ENCODE assay signal across 8 cellular contexts in the genomic region with DNA sequence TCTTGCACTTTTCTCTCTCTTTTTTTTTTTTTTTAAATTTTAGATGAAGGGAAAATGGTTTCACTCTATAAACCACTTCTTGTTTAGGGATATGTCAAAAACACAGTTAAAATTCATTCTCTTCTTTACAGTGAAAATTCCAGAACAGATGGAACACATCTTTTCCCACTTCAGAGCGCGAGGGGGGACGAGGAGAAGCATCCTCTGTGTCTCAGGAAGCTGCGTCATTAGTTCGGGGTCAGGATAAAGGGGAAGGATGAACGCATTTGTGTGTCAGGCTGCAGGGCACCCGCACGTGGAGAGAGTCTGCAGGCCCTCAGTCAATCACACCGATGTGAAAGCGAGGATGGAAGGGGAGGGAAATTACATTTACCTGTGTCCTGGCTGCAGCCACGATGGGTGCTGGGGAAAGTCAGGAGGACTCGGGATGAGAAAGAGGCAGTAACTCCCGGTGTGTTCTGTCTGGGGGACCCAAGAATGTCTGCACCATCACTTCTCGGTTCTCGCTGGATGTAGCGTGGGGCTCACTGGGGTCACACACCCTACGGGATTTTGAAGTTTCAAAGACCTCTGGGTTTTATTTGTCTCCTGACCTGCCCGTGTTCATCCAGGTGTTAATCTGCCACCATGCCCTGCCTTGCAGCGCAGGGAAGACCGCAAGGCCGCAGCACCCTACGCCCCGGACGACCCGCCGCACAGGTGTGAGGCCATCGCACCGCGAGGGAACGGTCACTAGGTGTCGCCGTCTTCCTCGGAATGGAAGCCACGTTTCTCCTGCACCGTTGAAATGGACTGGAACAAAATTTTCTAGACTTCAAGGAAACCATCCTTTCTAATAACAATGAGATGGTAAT.
DNase-seq lines count a peak whose midpoint lies in the region; ATAC-seq and TF ChIP-seq lines count a peak whose summit lies in the region.

No MANE protein-coding gene starts in this region.

- H3K4me1 ChIP-seq in RWPE2 (ENCODE audit: insufficient read depth, poor library complexity, severe bottlenecking) (no peaks in the 10 kb centered on the region), upper lobe of right lung (peaks cover 7% of the 10 kb centered on the region)

- intact Hi-C loops in posterior cingulate gyrus (cut with DNase I): loop anchor here (1.0 to 5.0 kb wide), 3 partner anchors 538 to 1528 kb away; no protein-coding TSS in a partner anchor
- intact Hi-C loops in upper lobe of right lung (cut with DNase I): no loop called here

- ATAC-seq in HG02938 (IDR thresholded peaks at IDR 0.05; ENCODE audit: unreplicated experiment) (peak; percentile 78), RWPE2 (ENCODE audit: low read depth) (peak; percentile 86), upper lobe of right lung (peak; percentile 87)

- no peaks in the 10 kb centered on the region for H3K27me3 ChIP-seq in RWPE2 (ENCODE audit: insufficient read depth, poor library complexity, severe bottlenecking)
- no peaks in the 10 kb centered on the region for H3K27me3 ChIP-seq in upper lobe of right lung

- no peak overlapping the region for H3K4me3 ChIP-seq in RWPE2 (ENCODE audit: severe bottlenecking)
- no peak overlapping the region for H3K4me3 ChIP-seq in upper lobe of right lung

- H3K27me3 Mint-ChIP-seq in glutamatergic neuron (ENCODE audit: unreplicated experiment): no peaks in the 10 kb centered on the region

- H3K27ac ChIP-seq in RWPE2 (ENCODE audit: poor library complexity, severe bottlenecking) (no peak overlapping the region), upper lobe of right lung (no peak overlapping the region)

- H3K9me3 ChIP-seq in RWPE2 (ENCODE audit: severe bottlenecking) (no peaks in the 10 kb centered on the region), upper lobe of right lung (no peaks in the 10 kb centered on the region)

- H3K4me1 Mint-ChIP-seq in glutamatergic neuron (ENCODE audit: low read depth, unreplicated experiment): peaks cover 19% of the 10 kb centered on the region

- H3K36me3 Mint-ChIP-seq in glutamatergic neuron (ENCODE audit: unreplicated experiment): no peaks in the 10 kb centered on the region

- DNase-seq in NCI-H1436 (lab: John Stamatoyannopoulos, UW) (peak; percentile 31), NCI-H1436 treated with DMSO at 0.1 percent for 48 hours (lab: John Stamatoyannopoulos, UW) (no peak), RWPE2 (ENCODE audit: low spot score) (no peak), activated gamma-delta T cell (lab: John Stamatoyannopoulos, UW) (peak; percentile 35), glutamatergic neuron (peak; percentile 84), posterior cingulate gyrus (peak; percentile 35 to 95 (median 76)), upper lobe of right lung (peak; percentile 84)

- peaks cover 5% of the 10 kb centered on the region for H3K9me3 Mint-ChIP-seq in glutamatergic neuron (ENCODE audit: unreplicated experiment)

- H3K27ac Mint-ChIP-seq in glutamatergic neuron (ENCODE audit: unreplicated experiment): no peak overlapping the region

- H3K4me3 Mint-ChIP-seq in glutamatergic neuron (ENCODE audit: unreplicated experiment): no peak overlapping the region

- TF ChIP-seq CTCF in RWPE2 (IDR thresholded peaks at IDR 0.05; ENCODE audit: poor library complexity, severe bottlenecking): peak; percentile 90
- peak; percentile 86 for TF ChIP-seq CTCF in glutamatergic neuron (IDR thresholded peaks at IDR 0.05; ENCODE audit: partially characterized antibody, unreplicated experiment)
- peak; percentile 93 for TF ChIP-seq CTCF in upper lobe of right lung (IDR thresholded peaks at IDR 0.05)

- H3K36me3 ChIP-seq in RWPE2 (ENCODE audit: low read depth): no peaks in the 10 kb centered on the region
- no peaks in the 10 kb centered on the region for H3K36me3 ChIP-seq in upper lobe of right lung

Comparison
In these comparisons a context has a peak if more than half of its experiments do, and no peak if none do; other contexts are left out.
1. DNase-seq: peak in NCI-H1436 (single experiment), activated gamma-delta T cell (single experiment), glutamatergic neuron (single experiment), posterior cingulate gyrus (10 of 10) and upper lobe of right lung (single experiment); none in NCI-H1436 treated with DMSO at 0.1 percent for 48 hours (single experiment) and RWPE2 (single experiment).
2. Peak in every context shown above with its lines, with median percentiles within 50 percentile points of each other: ATAC-seq and CTCF ChIP-seq.